In the genomic region with DNA sequence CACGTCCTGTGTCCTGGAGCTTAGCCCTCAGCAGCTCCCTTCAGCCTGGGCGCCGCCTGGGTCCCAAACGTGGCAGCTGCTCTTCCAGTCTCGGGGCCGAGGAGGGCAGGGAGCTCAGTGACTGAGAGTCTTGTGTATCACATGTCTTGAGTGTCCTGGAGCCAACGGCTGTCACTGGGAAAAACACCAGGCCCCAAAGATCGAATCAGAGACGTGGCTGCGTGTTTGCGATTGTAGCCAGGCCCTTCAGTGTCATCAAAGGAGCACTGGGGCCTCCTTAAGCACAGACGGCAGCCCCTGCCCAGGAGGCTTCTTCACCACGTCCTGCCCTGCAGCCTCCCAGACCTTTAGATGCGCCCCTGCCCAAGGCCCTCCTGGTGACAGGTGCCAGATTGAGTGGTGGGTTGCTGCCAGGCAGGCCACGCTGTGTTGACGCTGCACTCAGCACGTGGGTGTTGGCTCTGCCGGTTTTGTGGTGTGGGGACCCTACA, we compare ENCODE assay signal across 1 cellular context.
TF ChIP-seq lines count a peak whose summit lies in the region.

No MANE protein-coding gene starts in this region.

TF ChIP-seq in WTC11, 78 proteins besides CTCF, POLR2A, EP300 and RAD21:
- TF ChIP-seq, protein P1, sequence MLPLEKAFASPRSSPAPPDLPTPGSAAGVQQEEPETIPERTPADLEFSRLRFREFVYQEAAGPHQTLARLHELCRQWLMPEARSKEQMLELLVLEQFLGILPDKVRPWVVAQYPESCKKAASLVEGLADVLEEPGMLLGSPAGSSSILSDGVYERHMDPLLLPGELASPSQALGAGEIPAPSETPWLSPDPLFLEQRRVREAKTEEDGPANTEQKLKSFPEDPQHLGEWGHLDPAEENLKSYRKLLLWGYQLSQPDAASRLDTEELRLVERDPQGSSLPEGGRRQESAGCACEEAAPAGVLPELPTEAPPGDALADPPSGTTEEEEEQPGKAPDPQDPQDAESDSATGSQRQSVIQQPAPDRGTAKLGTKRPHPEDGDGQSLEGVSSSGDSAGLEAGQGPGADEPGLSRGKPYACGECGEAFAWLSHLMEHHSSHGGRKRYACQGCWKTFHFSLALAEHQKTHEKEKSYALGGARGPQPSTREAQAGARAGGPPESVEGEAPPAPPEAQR (CRISPR knock-in tag; IDR thresholded peaks at IDR 0.05): no peak
